Comparison of ENCODE assay signal across 10 cellular contexts in the genomic region with DNA sequence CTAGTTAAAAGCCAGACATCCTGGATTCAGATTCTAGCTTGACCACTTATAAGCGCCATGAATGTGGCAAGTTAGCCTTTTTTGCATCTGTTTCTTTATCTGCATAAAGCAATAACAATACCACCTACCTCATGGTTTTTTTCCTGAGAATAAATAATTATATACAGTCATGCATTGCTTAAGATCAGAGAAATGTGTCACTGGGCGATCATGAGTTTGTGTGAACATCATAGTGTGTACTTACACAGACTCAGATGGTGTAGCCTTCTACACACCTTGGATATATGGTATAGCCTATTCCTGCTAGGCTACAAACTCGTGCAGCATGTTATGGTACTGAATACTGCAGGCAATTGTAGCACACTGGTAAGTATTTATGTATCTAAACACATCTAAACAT.
DNase-seq lines count a peak whose midpoint lies in the region; ATAC-seq, FAIRE-seq and TF ChIP-seq lines count a peak whose summit lies in the region.
"Had no signal": no experiment of that assay in that cellular context is flagged by ENCODE, and none has a peak within 500 bp of the region (broad histone marks: within the 10 kb centered on the region; RNA-seq: fewer than 3 reads in every experiment).

No MANE protein-coding gene starts in this region.

- TF ChIP-seq EP300 in HepG2 (IDR thresholded peaks at IDR 0.05; ENCODE audit: low read depth in 2 of 2, low read length in 2 of 2) = no peak
- no peak for TF ChIP-seq EP300 in HepG2 (CRISPR knock-in tag; IDR thresholded peaks at IDR 0.05; ENCODE audit: borderline replicate concordance)

- peaks cover 2% of the 10 kb centered on the region for H3K27me3 Mint-ChIP-seq in activated CD4-positive, alpha-beta T cell treated with anti-CD3 and anti-CD28 coated beads for 36 hours
- peaks cover 3% of the 10 kb centered on the region for H3K27me3 Mint-ChIP-seq in activated naive CD8-positive, alpha-beta T cell

- 65% methylated on average over 3 of the region's 3 CpGs for WGBS in HepG2 (ENCODE audit: low lambda C conversion rate)

- no peak for ATAC-seq in activated CD4-positive, alpha-beta T cell treated with anti-CD3 and anti-CD28 coated beads for 36 hours
- no peak for ATAC-seq in HepG2
- no peak for ATAC-seq in HG02970 (IDR thresholded peaks at IDR 0.05; ENCODE audit: low FRiP score, unreplicated experiment)

- TF ChIP-seq POLR2A in HepG2 (IDR thresholded peaks at IDR 0.05; ENCODE audit: insufficient read depth in 1 of 2, low read depth in 2 of 2, low read length in 2 of 2) = no peak

- in situ Hi-C loops in HepG2 (cut with HindIII; ENCODE audit: extremely low pct_ligation_motif_present, low pct_unique_long_range_greater_than_20kb) = no loop called here

- peak overlapping the region; percentile 91 for H3K27ac Mint-ChIP-seq in activated CD4-positive, alpha-beta T cell treated with anti-CD3 and anti-CD28 coated beads for 36 hours
- peak overlapping the region; percentile 18 for H3K27ac Mint-ChIP-seq in activated naive CD8-positive, alpha-beta T cell

- H3K4me3 Mint-ChIP-seq in activated CD4-positive, alpha-beta T cell treated with anti-CD3 and anti-CD28 coated beads for 36 hours = peak overlapping the region; percentile 72
- peak overlapping the region; percentile 88 for H3K4me3 Mint-ChIP-seq in activated naive CD8-positive, alpha-beta T cell

- H3K4me2 ChIP-seq in HepG2 (ENCODE audit: low read depth, low read length) = 0 out of 2 replicates have a peak overlapping the region, but pooled peaks have one; percentile 92

- H3K4me1 ChIP-seq in HepG2 (ENCODE audit: insufficient read depth, low read length) (peaks cover 10% of the 10 kb centered on the region), subcutaneous abdominal adipose tissue (ENCODE audit: control insufficient read depth in 5 of 5, insufficient read depth in 5 of 5, low read length in 5 of 5) (peaks cover 0 to 28% (median 22%) of the 10 kb centered on the region in 5 donors)

- H4K20me1 ChIP-seq in HepG2 (ENCODE audit: insufficient read depth, low read length) = no peaks in the 10 kb centered on the region

- H3K27ac ChIP-seq in HepG2 (ENCODE audit: extremely low read length, insufficient read depth, low read length) (no peak overlapping the region), subcutaneous abdominal adipose tissue (ENCODE audit: low read depth, low read length) (peak overlapping the region; percentile 82)

- H3K79me2 ChIP-seq in HepG2 (ENCODE audit: insufficient read depth, low read length) = no peaks in the 10 kb centered on the region

- no peaks in the 10 kb centered on the region for H3K36me3 Mint-ChIP-seq in activated CD4-positive, alpha-beta T cell treated with anti-CD3 and anti-CD28 coated beads for 36 hours (ENCODE audit: low read depth)
- peaks cover 3% of the 10 kb centered on the region for H3K36me3 Mint-ChIP-seq in activated naive CD8-positive, alpha-beta T cell

- CTCF ChIA-PET in activated CD4-positive, alpha-beta T cell treated with anti-CD3 and anti-CD28 coated beads for 36 hours (lab: Charles Lee) = interaction anchor here (1.0 to 2.4 kb wide), 5 partner anchors 14 to 179 kb away, joined by 3 to 17 read pairs (median 5); no protein-coding TSS in a partner anchor
- CTCF ChIA-PET in HepG2 (lab: Yijun Ruan, JAX; ENCODE audit: low intra/inter-chr PET ratio, low total read pairs) = no interaction called here

- H3K27me3 ChIP-seq in HepG2 (ENCODE audit: control insufficient read depth in 1 of 2, insufficient read depth in 2 of 2, low read length in 2 of 2) (peaks cover 0 to 25% of the 10 kb centered on the region in 2 experiments; a peak in 3 of 5 replicates), subcutaneous abdominal adipose tissue (ENCODE audit: control insufficient read depth in 5 of 5, insufficient read depth in 4 of 5, low read length in 5 of 5) (no peaks in the 10 kb centered on the region)
- H3K27me3 ChIP-seq: Peyer's patch had no signal

- intact Hi-C loops in activated CD4-positive, alpha-beta T cell treated with anti-CD3 and anti-CD28 coated beads for 36 hours (cut with DNase I, micrococcal nuclease) = loop anchor here in 1 of 2 experiments (5.0 kb wide), 2 partner anchors 53 to 98 kb away; no protein-coding TSS in a partner anchor
- intact Hi-C loops in HepG2 (cut with micrococcal nuclease; ENCODE audit: unreplicated experiment) = no loop called here

- POLR2A ChIA-PET in activated CD4-positive, alpha-beta T cell treated with anti-CD3 and anti-CD28 coated beads for 36 hours (lab: Charles Lee) = interaction anchor here (1.2 to 1.8 kb wide), 2 partner anchors 15 to 67 kb away, joined by 4 read pairs; no protein-coding TSS in a partner anchor
- POLR2A ChIA-PET in HepG2 (lab: Yijun Ruan, JAX) = interaction anchor here (1.3 kb wide), 1 partner anchor 123 kb away, joined by 3 read pairs; no protein-coding TSS in a partner anchor

- H3K9me3 ChIP-seq in HepG2 (ENCODE audit: low read length) (no peaks in the 10 kb centered on the region), subcutaneous abdominal adipose tissue (ENCODE audit: control insufficient read depth in 5 of 5, low read length in 5 of 5) (no peaks in the 10 kb centered on the region)
- H3K9me3 ChIP-seq: A549, Peyer's patch had no signal

- no peak for FAIRE-seq in HepG2 (lab: Jason Lieb, UNC)
- FAIRE-seq: A549 had no signal

- H3K36me3 ChIP-seq in HepG2 (replicated peaks in 1 of 2; ENCODE audit: control insufficient read depth in 1 of 2, insufficient read depth in 2 of 2, low read length in 2 of 2) = no peaks in the 10 kb centered on the region
- no peaks in the 10 kb centered on the region for H3K36me3 ChIP-seq in subcutaneous abdominal adipose tissue (ENCODE audit: control insufficient read depth in 5 of 5, insufficient read depth in 5 of 5, low read length in 5 of 5)
- H3K36me3 ChIP-seq: Peyer's patch had no signal

- no peak for DNase-seq in activated CD4-positive, alpha-beta T cell treated with anti-CD3 and anti-CD28 coated beads for 36 hours
- no peak for DNase-seq in activated CD4-positive, alpha-beta T cell treated with anti-CD3 and anti-CD28 coated beads for 48 hours
- DNase-seq in HepG2 (ENCODE audit: low spot score) (no peak), NCI-H1930 (lab: John Stamatoyannopoulos, UW) (no peak), Kasumi-1 (lab: John Stamatoyannopoulos, UW) (no peak)

- H2AFZ ChIP-seq in HepG2 (ENCODE audit: low read length) = no peak overlapping the region

- H3K4me1 Mint-ChIP-seq in activated CD4-positive, alpha-beta T cell treated with anti-CD3 and anti-CD28 coated beads for 36 hours = peaks cover 22% of the 10 kb centered on the region
- peaks cover 21% of the 10 kb centered on the region for H3K4me1 Mint-ChIP-seq in activated naive CD8-positive, alpha-beta T cell (ENCODE audit: low read depth)

- H3K4me3 ChIP-seq in HepG2 (replicated peaks in 1 of 3; ENCODE audit: insufficient read depth in 1 of 3, low read depth in 2 of 3, low read length in 3 of 3) (no peak overlapping the region), subcutaneous abdominal adipose tissue (ENCODE audit: low read depth in 1 of 5, low read length in 5 of 5) (peak overlapping the region in 3 of 5 donors; percentile 67 to 78 (median 71))

- BruUV-seq in HepG2 (replicated peaks; lab: Mats Ljungman, UMichigan) = no TSS peak

- no peak for TF ChIP-seq CTCF in HepG2 (CRISPR knock-in tag; IDR thresholded peaks at IDR 0.05)

- TF ChIP-seq RAD21 in HepG2 (CRISPR knock-in tag; IDR thresholded peaks at IDR 0.05) = no peak

- H3K9ac ChIP-seq in HepG2 (ENCODE audit: insufficient read depth, low read depth, low read length) = no peak overlapping the region
- H3K9ac ChIP-seq in subcutaneous abdominal adipose tissue (ENCODE audit: low read length in 5 of 5) = peak overlapping the region in 3 of 5 donors; percentile 64 to 84 (median 67)

- no peaks in the 10 kb centered on the region for H3K9me3 Mint-ChIP-seq in activated CD4-positive, alpha-beta T cell treated with anti-CD3 and anti-CD28 coated beads for 36 hours (ENCODE audit: low read depth)
- H3K9me3 Mint-ChIP-seq in activated naive CD8-positive, alpha-beta T cell (ENCODE audit: low read depth) = no peaks in the 10 kb centered on the region

TF ChIP-seq in HepG2, 621 proteins besides CTCF, POLR2A, EP300 and RAD21 (continues in another document):
- TF ChIP-seq ZNF567 (CRISPR knock-in tag; IDR thresholded peaks at IDR 0.05; ENCODE audit: borderline replicate concordance) = no peak
- TF ChIP-seq ZNF121 (CRISPR knock-in tag; IDR thresholded peaks at IDR 0.05) = no peak
- TF ChIP-seq SRY (CRISPR knock-in tag; IDR thresholded peaks at IDR 0.05) = no peak
- no peak for TF ChIP-seq ZNF674 (CRISPR knock-in tag; IDR thresholded peaks at IDR 0.05; ENCODE audit: low read depth)
- TF ChIP-seq PAWR (CRISPR knock-in tag; IDR thresholded peaks at IDR 0.05; ENCODE audit: borderline replicate concordance) = no peak
- TF ChIP-seq ZNF292 (CRISPR knock-in tag; IDR thresholded peaks at IDR 0.05; ENCODE audit: borderline replicate concordance, low read depth) = no peak

Comparison
In these comparisons a context has a peak if more than half of its experiments do, and no peak if none do; other contexts are left out.
1. H3K4me3 ChIP-seq: peak in subcutaneous abdominal adipose tissue (3 of 5); none in HepG2 (0 of 3).